ENCODE assay signal across 8 cellular contexts in the genomic region with DNA sequence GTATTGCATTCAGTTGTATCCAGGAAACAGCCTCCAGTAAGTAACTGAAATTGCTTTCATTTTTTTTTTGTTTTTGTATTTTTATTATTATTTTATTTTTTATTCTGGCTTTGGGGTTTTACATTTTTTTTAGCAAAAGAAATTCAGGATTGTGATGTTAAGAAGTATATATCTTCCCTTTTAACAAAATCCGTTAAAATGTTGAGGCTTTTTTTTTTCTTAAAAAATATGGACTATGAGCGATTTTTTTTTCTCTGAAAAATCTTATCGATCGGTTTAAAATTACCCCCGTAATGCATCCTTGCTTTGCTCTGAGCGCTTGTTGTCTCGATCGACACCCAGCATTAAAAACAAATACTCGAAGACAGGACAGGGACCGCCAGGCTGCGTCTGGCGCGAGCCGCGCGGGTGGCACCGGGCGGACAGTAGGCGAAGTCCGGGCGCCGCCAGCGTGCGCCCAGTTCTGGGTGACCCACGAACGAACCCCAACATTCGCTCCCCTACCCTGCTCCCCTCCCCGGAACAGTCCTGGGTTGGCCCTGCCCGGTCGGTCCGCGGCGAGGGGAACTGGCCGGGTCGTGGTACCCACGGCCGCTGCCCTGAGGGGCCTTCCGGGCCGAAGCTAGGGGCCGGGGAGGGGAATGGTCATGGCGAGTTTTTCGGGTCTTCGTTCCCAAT. TPM values are rescaled to one million over a fixed set of nuclear protein-coding genes. Genes with fewer than 3 reads are reported as not detected.
A peak's percentile ranks its signal among the peaks of the same experiment; 100 is the strongest.
DNase-seq lines count a peak whose midpoint lies in the region; ATAC-seq, FAIRE-seq and TF ChIP-seq lines count a peak whose summit lies in the region.

No MANE protein-coding gene starts in this region.

- no peak for TF ChIP-seq POLR2A in HepG2 (IDR thresholded peaks at IDR 0.05; ENCODE audit: insufficient read depth in 1 of 2, low read depth in 2 of 2, low read length in 2 of 2)

- in situ Hi-C loops in HepG2 (cut with HindIII; ENCODE audit: extremely low pct_ligation_motif_present, low pct_unique_long_range_greater_than_20kb): loop anchor here (5.0 kb wide), 1 partner anchor 88 kb away; no protein-coding TSS in a partner anchor

- no peak for TF ChIP-seq RAD21 in HepG2 (CRISPR knock-in tag; IDR thresholded peaks at IDR 0.05)

- ATAC-seq in activated CD4-positive, alpha-beta T cell treated with anti-CD3 and anti-CD28 coated beads for 36 hours: no peak
- no peak for ATAC-seq in HepG2
- ATAC-seq in GM21576 (IDR thresholded peaks at IDR 0.05; ENCODE audit: unreplicated experiment): no peak

- H3K27me3 ChIP-seq in adipocyte (replicated peaks; ENCODE audit: control insufficient read depth, insufficient read depth, low read length) (no peaks in the 10 kb centered on the region), HepG2 (ENCODE audit: control insufficient read depth in 1 of 2, insufficient read depth in 2 of 2, low read length in 2 of 2) (peaks cover 1 to 59% of the 10 kb centered on the region in 2 experiments; a peak in 4 of 5 replicates), thymus (ENCODE audit: control insufficient read depth, insufficient read depth) (peaks cover 29% of the 10 kb centered on the region)

- no peak for FAIRE-seq in HepG2 (lab: Jason Lieb, UNC)

- H3K4me3 ChIP-seq in adipocyte (ENCODE audit: low read length): peak overlapping the region; percentile 90
- peak overlapping the region; percentile 78 to 87 (median 79) for H3K4me3 ChIP-seq in HepG2 (replicated peaks in 1 of 3; ENCODE audit: insufficient read depth in 1 of 3, low read depth in 2 of 3, low read length in 3 of 3)
- H3K4me3 ChIP-seq in thymus (ENCODE audit: low read length): peak overlapping the region; percentile 87

- H3K36me3 Mint-ChIP-seq in activated CD4-positive, alpha-beta T cell treated with anti-CD3 and anti-CD28 coated beads for 36 hours (ENCODE audit: low read depth): no peaks in the 10 kb centered on the region

- TF ChIP-seq EP300 in HepG2 (IDR thresholded peaks at IDR 0.05; ENCODE audit: low read depth in 2 of 2, low read length in 2 of 2) (no peak), HepG2 (CRISPR knock-in tag; IDR thresholded peaks at IDR 0.05; ENCODE audit: borderline replicate concordance) (no peak)

- CTCF ChIA-PET in activated CD4-positive, alpha-beta T cell treated with anti-CD3 and anti-CD28 coated beads for 36 hours (lab: Charles Lee): interaction anchor here (1.4 kb wide), 1 partner anchor 89 kb away, joined by 6 read pairs; no protein-coding TSS in a partner anchor
- CTCF ChIA-PET in HepG2 (lab: Yijun Ruan, JAX; ENCODE audit: low intra/inter-chr PET ratio, low total read pairs): no interaction called here

- peaks cover 26% of the 10 kb centered on the region for H3K79me2 ChIP-seq in HepG2 (ENCODE audit: insufficient read depth, low read length)

- H3K4me1 Mint-ChIP-seq in activated CD4-positive, alpha-beta T cell treated with anti-CD3 and anti-CD28 coated beads for 36 hours: peaks cover 26% of the 10 kb centered on the region

- POLR2A ChIA-PET in activated CD4-positive, alpha-beta T cell treated with anti-CD3 and anti-CD28 coated beads for 36 hours (lab: Charles Lee): interaction anchor here (1.0 kb wide), 1 partner anchor 119 kb away, joined by 3 read pairs; no protein-coding TSS in a partner anchor
- POLR2A ChIA-PET in HepG2 (lab: Yijun Ruan, JAX): interaction anchor here (0.7 to 2.3 kb wide), 25 partner anchors 9 to 173 kb away, joined by 3 to 19 read pairs (median 5); partner anchors contain the start of genes ACTG1, CEP131, FAAP100 and SLC38A10

- peaks cover 58% of the 10 kb centered on the region for H3K27me3 Mint-ChIP-seq in activated CD4-positive, alpha-beta T cell treated with anti-CD3 and anti-CD28 coated beads for 36 hours

- H3K4me1 ChIP-seq in adipocyte (ENCODE audit: control insufficient read depth, insufficient read depth, low read length): peaks cover 30% of the 10 kb centered on the region
- H3K4me1 ChIP-seq in HepG2 (ENCODE audit: insufficient read depth, low read length): peaks cover 83% of the 10 kb centered on the region
- peaks cover 40% of the 10 kb centered on the region for H3K4me1 ChIP-seq in thymus (ENCODE audit: control insufficient read depth, insufficient read depth, low read length)

- H2AFZ ChIP-seq in HepG2 (ENCODE audit: low read length): no peak overlapping the region

- H4K20me1 ChIP-seq in HepG2 (ENCODE audit: insufficient read depth, low read length): peaks cover 15% of the 10 kb centered on the region

- H3K9ac ChIP-seq in adipocyte (ENCODE audit: low read length) (peak overlapping the region; percentile 97), HepG2 (ENCODE audit: insufficient read depth, low read depth, low read length) (peak overlapping the region; percentile 84)

- H3K4me3 Mint-ChIP-seq in activated CD4-positive, alpha-beta T cell treated with anti-CD3 and anti-CD28 coated beads for 36 hours: peak overlapping the region; percentile 46

- no peaks in the 10 kb centered on the region for H3K9me3 ChIP-seq in adipocyte (ENCODE audit: control insufficient read depth, low read length)
- H3K9me3 ChIP-seq in HepG2 (ENCODE audit: low read length): no peaks in the 10 kb centered on the region
- H3K9me3 ChIP-seq in thymus (ENCODE audit: control insufficient read depth): no peaks in the 10 kb centered on the region

- H3K27ac Mint-ChIP-seq in activated CD4-positive, alpha-beta T cell treated with anti-CD3 and anti-CD28 coated beads for 36 hours: no peak overlapping the region

- H3K36me3 ChIP-seq in adipocyte (ENCODE audit: control insufficient read depth, insufficient read depth, low read length, severe bottlenecking) (no peaks in the 10 kb centered on the region), HepG2 (replicated peaks in 1 of 2; ENCODE audit: control insufficient read depth in 1 of 2, insufficient read depth in 2 of 2, low read length in 2 of 2) (no peaks in the 10 kb centered on the region), thymus (ENCODE audit: control insufficient read depth, insufficient read depth) (peaks cover 5% of the 10 kb centered on the region)

- H3K27ac ChIP-seq in HepG2 (ENCODE audit: extremely low read length, insufficient read depth, low read length) (peak overlapping the region; percentile 92), thymus (ENCODE audit: low read depth) (peak overlapping the region; percentile 65)

- intact Hi-C loops in activated CD4-positive, alpha-beta T cell treated with anti-CD3 and anti-CD28 coated beads for 36 hours (cut with DNase I, micrococcal nuclease): loop anchor here (1.0 to 10.0 kb wide), 9 partner anchors 31 to 1591 kb away; partner anchors contain the start of genes ACTG1 (in 1 of the 2), NPTX1 (in 1 of the 2) and SLC38A10 (in 1 of the 2)
- intact Hi-C loops in HepG2 (cut with micrococcal nuclease; ENCODE audit: unreplicated experiment): loop anchor here (10.0 kb wide), 1 partner anchor 119 kb away; the partner anchor contains the start of gene ACTG1

- peak overlapping the region; percentile 90 for H3K4me2 ChIP-seq in HepG2 (ENCODE audit: low read depth, low read length)

- TSS peak; percentile 96 for BruUV-seq in HepG2 (replicated peaks; lab: Mats Ljungman, UMichigan)

- DNase-seq in activated CD4-positive, alpha-beta T cell treated with anti-CD3 and anti-CD28 coated beads for 36 hours: no peak
- DNase-seq in activated CD4-positive, alpha-beta T cell treated with anti-CD3 and anti-CD28 coated beads for 48 hours: no peak
- no peak for DNase-seq in adipocyte (ENCODE audit: low read depth)
- no peak for DNase-seq in HepG2 (ENCODE audit: low spot score)
- DNase-seq in stimulated activated CD4-positive, alpha-beta T cell treated with anti-CD3 and anti-CD28 coated beads, Interleukin-15, amount 100 ng/mL, for 24 hours: no peak
- DNase-seq in dedifferentiated amniotic fluid mesenchymal stem cell (ENCODE audit: extremely low spot score): no peak

- 3% methylated on average over 23 of the region's 43 CpGs for WGBS in HepG2 (ENCODE audit: low lambda C conversion rate)
- 1% methylated on average over 43 of the region's 43 CpGs for WGBS in thymus

- TF ChIP-seq CTCF in HepG2 (CRISPR knock-in tag; IDR thresholded peaks at IDR 0.05): no peak

- no peaks in the 10 kb centered on the region for H3K9me3 Mint-ChIP-seq in activated CD4-positive, alpha-beta T cell treated with anti-CD3 and anti-CD28 coated beads for 36 hours (ENCODE audit: low read depth)

TF ChIP-seq in HepG2, 621 proteins besides CTCF, POLR2A, EP300 and RAD21 (continues in another document):
- no peak for TF ChIP-seq RFX1 (IDR thresholded peaks at IDR 0.05)

RNA-seq across cellular contexts. Expression of gene BAHCC1, which starts 0.5 kb away (rescaled TPM):
- under 1 TPM in 1 of 2 experiments, not detected in 1; 0.05 TPM for total RNA-seq in activated CD4-positive, alpha-beta T cell treated with anti-CD3 and anti-CD28 coated beads for 36 hours
- 0.94 and 1.7 TPM in 2 replicates for total RNA-seq in HepG2 (2016; rRNA removed; fragmentation: Illumina TruSeq; extraction: Trizol)
- 1.4 and 1.8 TPM in 2 replicates for total RNA-seq in HepG2 (2016; cell fraction: cytosol; rRNA removed; fragmentation: Illumina TruSeq; extraction: Trizol; ENCODE audit: low read depth)
- total RNA-seq in HepG2 (2016; cell fraction: insoluble cytoplasmic fraction; rRNA removed; fragmentation: Illumina TruSeq; extraction: Trizol): 1.2 and 1.8 TPM in 2 replicates
- 1.2 and 1.9 TPM in 2 replicates for total RNA-seq in HepG2 (2016; cell fraction: membrane; rRNA removed; fragmentation: Illumina TruSeq; extraction: Trizol)
- total RNA-seq in HepG2 (2016; cell fraction: nucleus; rRNA removed; fragmentation: Illumina TruSeq; extraction: Trizol): 2.8 and 3.9 TPM in 2 replicates
- polyA plus RNA-seq in HepG2 (2011; rRNA removed) (1.4 TPM in 2 replicates), thymus (7.3 TPM)
- 0.42 and 0.64 TPM in 2 replicates for polyA plus RNA-seq in HepG2 (2011; cell fraction: cytosol; rRNA removed)
- 15.9 and 22.2 TPM in 2 replicates for polyA plus RNA-seq in HepG2 (2011; cell fraction: nucleus; rRNA removed)
- polyA plus RNA-seq in HepG2 (2012): 1.8 and 2.5 TPM in 2 replicates
- polyA plus RNA-seq in HepG2 (2016; cell fraction: cytosol; fragmentation: Illumina TruSeq; extraction: Trizol; ENCODE audit: low read depth): 1.1 and 1.4 TPM in 2 replicates
- polyA plus RNA-seq in HepG2 (2016; cell fraction: insoluble cytoplasmic fraction; fragmentation: Illumina TruSeq; extraction: Trizol; ENCODE audit: low read depth): 1.3 and 1.9 TPM in 2 replicates
- polyA plus RNA-seq in HepG2 (2016; cell fraction: membrane; fragmentation: Illumina TruSeq; extraction: Trizol; ENCODE audit: low read depth): 1.9 and 2.3 TPM in 2 replicates
- polyA plus RNA-seq in HepG2 (2016; cell fraction: nucleus; fragmentation: Illumina TruSeq; extraction: Trizol; ENCODE audit: insufficient read depth, low read depth): 9.5 and 11.0 TPM in 2 replicates
- 1.7 and 5.4 TPM in 2 replicates for polyA minus RNA-seq in HepG2 (2011; rRNA and poly(A)+ RNA removed; ENCODE audit: low replicate concordance)
- 1.1 and 1.9 TPM in 2 replicates for polyA minus RNA-seq in HepG2 (2011; cell fraction: cytosol; rRNA and poly(A)+ RNA removed)
- 5.5 and 5.9 TPM in 2 replicates for polyA minus RNA-seq in HepG2 (2011; cell fraction: nucleus; rRNA and poly(A)+ RNA removed)
